In the genomic region with DNA sequence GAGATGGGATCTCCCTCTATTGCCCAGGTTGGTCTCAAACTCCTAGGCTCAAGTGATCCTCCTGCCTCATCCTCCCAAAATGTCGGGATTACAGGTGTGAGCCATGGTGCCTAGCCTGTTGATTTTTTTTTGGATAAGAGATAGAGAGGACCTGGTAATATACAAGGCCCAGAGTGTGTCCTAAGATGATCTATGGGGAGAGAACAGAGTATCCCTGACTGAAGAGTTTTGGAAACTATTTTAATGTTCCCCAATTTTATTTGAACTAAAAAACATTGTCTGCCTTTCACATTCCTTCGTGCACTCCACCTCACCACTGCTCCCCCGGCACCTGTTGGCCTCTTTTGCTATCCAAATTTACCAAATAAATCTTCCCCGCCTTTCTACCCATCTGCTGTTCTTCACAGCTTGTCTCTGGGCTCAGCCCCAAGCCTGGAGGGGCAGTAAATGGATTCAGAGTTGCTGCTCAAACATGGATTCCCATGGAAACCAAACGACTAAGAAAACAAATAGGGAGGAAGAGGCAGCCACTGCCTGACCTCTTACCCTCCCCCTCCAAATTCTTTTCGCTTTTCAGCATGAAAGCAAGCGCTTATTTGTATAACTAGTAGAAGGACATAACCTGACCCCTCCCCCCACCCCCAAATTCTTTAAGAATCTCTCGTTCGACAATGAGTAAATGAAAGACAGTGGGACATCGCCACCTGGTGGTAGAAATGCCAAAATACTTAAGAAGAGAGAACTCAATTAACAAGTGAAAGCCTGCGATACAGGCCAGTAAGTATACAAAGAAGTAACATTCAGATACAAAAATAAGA, we compare ENCODE assay signal across 8 cellular contexts. TPM values are rescaled to one million over a fixed set of nuclear protein-coding genes. Genes with fewer than 3 reads are reported as not detected.
DNase-seq lines count a peak whose midpoint lies in the region; ATAC-seq and TF ChIP-seq lines count a peak whose summit lies in the region.

No MANE protein-coding gene starts in this region.

- intact Hi-C loops in dendritic cell treated with granulocyte-macrophage colony-stimulating factor and Interleukin-4, amounts not matched to agents 40 ng/mL and 50 ng/mL, for 4 days (cut with micrococcal nuclease), result loop anchor here (1.0 kb wide), 1 partner anchor 59 kb away; no protein-coding TSS in a partner anchor
- intact Hi-C loops in left lung (cut with DNase I), result no loop called here

- H3K4me1 ChIP-seq in left lung, result peaks cover 4 to 12% of the 10 kb centered on the region in 2 donors

- H3K36me3 Mint-ChIP-seq in activated CD4-positive, alpha-beta T cell treated with anti-CD3 and anti-CD28 coated beads, Interleukin-2, amount 10 ng/mL, durations not matched to agents 7 days and 5 days (ENCODE audit: low read depth), result no peaks in the 10 kb centered on the region
- H3K36me3 Mint-ChIP-seq in dendritic cell treated with granulocyte-macrophage colony-stimulating factor and Interleukin-4, amounts not matched to agents 40 ng/mL and 50 ng/mL, for 4 days (ENCODE audit: low read depth), result no peaks in the 10 kb centered on the region

- peak overlapping the region; percentile 63 for H3K27ac Mint-ChIP-seq in activated CD4-positive, alpha-beta T cell treated with anti-CD3 and anti-CD28 coated beads, Interleukin-2, amount 10 ng/mL, durations not matched to agents 7 days and 5 days
- no peak overlapping the region for H3K27ac Mint-ChIP-seq in dendritic cell treated with granulocyte-macrophage colony-stimulating factor and Interleukin-4, amounts not matched to agents 40 ng/mL and 50 ng/mL, for 4 days

- no peaks in the 10 kb centered on the region for H3K9me3 Mint-ChIP-seq in activated CD4-positive, alpha-beta T cell treated with anti-CD3 and anti-CD28 coated beads, Interleukin-2, amount 10 ng/mL, durations not matched to agents 7 days and 5 days
- no peaks in the 10 kb centered on the region for H3K9me3 Mint-ChIP-seq in dendritic cell treated with granulocyte-macrophage colony-stimulating factor and Interleukin-4, amounts not matched to agents 40 ng/mL and 50 ng/mL, for 4 days

- CTCF ChIA-PET in activated CD4-positive, alpha-beta T cell treated with anti-CD3 and anti-CD28 coated beads, Interleukin-2, amount 10 ng/mL, durations not matched to agents 7 days and 5 days (lab: Charles Lee), result interaction anchor here (1.0 to 1.5 kb wide), 7 partner anchors 10 to 454 kb away, joined by 3 to 4 read pairs (median 3); a partner anchor contains a TSS

- POLR2A ChIA-PET in activated CD4-positive, alpha-beta T cell treated with anti-CD3 and anti-CD28 coated beads, Interleukin-2, amount 10 ng/mL, durations not matched to agents 7 days and 5 days (lab: Charles Lee), result no interaction called here

- peak; percentile 66 to 72 for TF ChIP-seq CTCF in left lung (IDR thresholded peaks at IDR 0.05)

- H3K4me1 Mint-ChIP-seq in activated CD4-positive, alpha-beta T cell treated with anti-CD3 and anti-CD28 coated beads, Interleukin-2, amount 10 ng/mL, durations not matched to agents 7 days and 5 days, result peaks cover 6% of the 10 kb centered on the region
- H3K4me1 Mint-ChIP-seq in dendritic cell treated with granulocyte-macrophage colony-stimulating factor and Interleukin-4, amounts not matched to agents 40 ng/mL and 50 ng/mL, for 4 days (ENCODE audit: low read depth), result peaks cover 5% of the 10 kb centered on the region

- H3K36me3 ChIP-seq in left lung, result no peaks in the 10 kb centered on the region

- H3K27me3 ChIP-seq in left lung, result no peaks in the 10 kb centered on the region

- no peak overlapping the region for H3K4me3 ChIP-seq in left lung

- ATAC-seq in HG03342 (IDR thresholded peaks at IDR 0.05; ENCODE audit: unreplicated experiment) (peak; percentile 62), left lung (peak; percentile 90), GM21528 (IDR thresholded peaks at IDR 0.05; ENCODE audit: low FRiP score, unreplicated experiment) (no peak)

- H3K9me3 ChIP-seq in left lung, result no peaks in the 10 kb centered on the region

- no peaks in the 10 kb centered on the region for H3K27me3 Mint-ChIP-seq in activated CD4-positive, alpha-beta T cell treated with anti-CD3 and anti-CD28 coated beads, Interleukin-2, amount 10 ng/mL, durations not matched to agents 7 days and 5 days
- no peaks in the 10 kb centered on the region for H3K27me3 Mint-ChIP-seq in dendritic cell treated with granulocyte-macrophage colony-stimulating factor and Interleukin-4, amounts not matched to agents 40 ng/mL and 50 ng/mL, for 4 days

- DNase-seq in CD1c-positive myeloid dendritic cell (ENCODE audit: extremely low spot score), result peak; percentile 92
- peak; percentile 68 for DNase-seq in NCI-H510A treated with DMSO at 0.1 percent for 48 hours (lab: John Stamatoyannopoulos, UW)
- peak; percentile 89 for DNase-seq in activated CD4-positive, alpha-beta T cell treated with anti-CD3 and anti-CD28 coated beads, Interleukin-2, amount 10 ng/mL, durations not matched to agents 7 days and 5 days
- DNase-seq in left lung, result peak in 1 of 2 donors; percentile 69
- peak; percentile 71 for DNase-seq in stimulated activated CD4-positive, alpha-beta T cell treated with anti-CD3 and anti-CD28 coated beads, Interleukin-1b, Interleukin-23, amount 100 ng/mL, for 48 hours

- H3K4me3 Mint-ChIP-seq in activated CD4-positive, alpha-beta T cell treated with anti-CD3 and anti-CD28 coated beads, Interleukin-2, amount 10 ng/mL, durations not matched to agents 7 days and 5 days, result no peak overlapping the region
- peak overlapping the region; percentile 30 for H3K4me3 Mint-ChIP-seq in dendritic cell treated with granulocyte-macrophage colony-stimulating factor and Interleukin-4, amounts not matched to agents 40 ng/mL and 50 ng/mL, for 4 days

- peak overlapping the region; percentile 50 to 73 for H3K27ac ChIP-seq in left lung

RNA-seq across cellular contexts. Expression of a gene that starts 22.6 kb away (rescaled TPM):
- total RNA-seq in activated CD4-positive, alpha-beta T cell treated with anti-CD3 and anti-CD28 coated beads, Interleukin-2, amount 10 ng/mL, durations not matched to agents 7 days and 5 days, result not detected
- total RNA-seq in left lung, result not detected

RNA-seq across cellular contexts. Expression of a gene that starts 31.1 kb away (rescaled TPM):
- 1 to 10 TPM; 1.9 to 2.2 TPM for total RNA-seq in activated CD4-positive, alpha-beta T cell treated with anti-CD3 and anti-CD28 coated beads, Interleukin-2, amount 10 ng/mL, durations not matched to agents 7 days and 5 days
- total RNA-seq in left lung, result 10 to 100 TPM in 1 of 2 donors, 1 to 10 TPM in 1; 7.6 to 12.4 TPM

RNA-seq across cellular contexts. Expression of a gene that starts 46.2 kb away (rescaled TPM):
- 10 to 100 TPM; 80.2 to 81.4 TPM for total RNA-seq in activated CD4-positive, alpha-beta T cell treated with anti-CD3 and anti-CD28 coated beads, Interleukin-2, amount 10 ng/mL, durations not matched to agents 7 days and 5 days
- total RNA-seq in left lung, result 10 to 100 TPM; 36.8 to 50.4 TPM
